In the genomic region with DNA sequence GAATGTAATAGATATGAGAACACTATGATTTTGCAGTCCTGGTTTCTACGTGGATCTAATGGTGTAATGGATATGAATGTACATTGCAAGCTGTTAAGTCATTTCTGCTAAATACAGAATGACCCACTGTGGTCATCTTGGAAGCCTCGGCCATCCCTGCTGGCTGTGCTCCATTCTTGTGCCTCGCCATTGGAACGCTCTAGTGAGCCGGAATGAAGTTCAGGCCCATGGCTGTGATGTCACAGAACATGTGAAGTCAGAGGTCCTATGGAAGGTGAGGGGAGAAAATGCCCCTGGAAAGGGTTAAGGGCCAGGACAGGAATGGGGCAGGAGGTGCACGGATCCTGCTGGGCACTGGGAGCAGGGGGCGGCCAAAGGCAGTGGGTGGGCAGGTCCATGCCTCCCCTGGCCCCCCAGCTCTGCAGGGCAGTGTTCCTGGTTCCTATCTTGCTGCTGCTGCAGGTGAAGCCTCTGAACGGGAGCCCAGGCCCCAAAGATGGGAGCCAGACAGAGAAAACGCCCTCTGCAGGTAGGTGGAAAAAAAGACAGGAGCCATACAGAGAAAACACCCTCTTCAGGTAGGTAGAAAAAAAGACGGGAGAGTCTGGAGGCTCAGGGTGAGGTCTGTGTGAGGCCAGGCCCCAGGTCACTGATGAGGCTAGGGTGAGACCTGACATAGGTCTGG, we compare ENCODE assay signal across 12 cellular contexts. TPM values are rescaled to one million over a fixed set of nuclear protein-coding genes. Genes with fewer than 3 reads are reported as not detected.
DNase-seq lines count a peak whose midpoint lies in the region; ATAC-seq and TF ChIP-seq lines count a peak whose summit lies in the region.
"Had no signal": no experiment of that assay in that cellular context is flagged by ENCODE, and none has a peak within 500 bp of the region (broad histone marks: within the 10 kb centered on the region; RNA-seq: fewer than 3 reads in every experiment).

A gene (plus strand): TSS at position 259 of the 685 bp plus-strand sequence. CDS start 138 bp downstream, at position 397.

- no peak within 1 kb of the TSS for H2AFZ ChIP-seq in MM.1S (ENCODE audit: low read length)

- intact Hi-C loops in cardiac septum (cut with DNase I) (no loop called here), heart left ventricle (cut with DNase I) (no loop called here), esophagus squamous epithelium (cut with DNase I) (no loop called here), thyroid gland (cut with DNase I) (no loop called here), right cardiac atrium (cut with DNase I) (no loop called here)

- H3F3A ChIP-seq in MM.1S (ENCODE audit: insufficient read depth, low read length): no peaks in the 10 kb centered on the region

- DNase-seq in cardiac septum (ENCODE audit: low spot score): peak; percentile 56
- no peak for DNase-seq in heart left ventricle
- no peak for DNase-seq in MM.1S
- DNase-seq in esophagus squamous epithelium (lab: John Stamatoyannopoulos, UW): no peak
- peak; percentile 12 to 15 for DNase-seq in thyroid gland
- no peak for DNase-seq in right cardiac atrium
- DNase-seq in RWPE1 (ENCODE audit: low spot score): no peak
- DNase-seq: CD4-positive, alpha-beta T cell; natural killer cell; NCI-H2171 treated with DMSO at 0.1 percent for 48 hours had no signal

- no peak within 1 kb of the TSS for H3K27ac ChIP-seq in heart left ventricle
- H3K27ac ChIP-seq in MM.1S (ENCODE audit: low read length): no peak within 1 kb of the TSS
- H3K27ac ChIP-seq in esophagus squamous epithelium: no peak within 1 kb of the TSS
- H3K27ac ChIP-seq in thyroid gland: no peak within 1 kb of the TSS
- H3K27ac ChIP-seq in right cardiac atrium (ENCODE audit: low read length): no peak within 1 kb of the TSS
- H3K27ac ChIP-seq in RWPE1: no peak within 1 kb of the TSS

- no peak within 1 kb of the TSS for H3K4me2 ChIP-seq in MM.1S (ENCODE audit: low read depth, low read length)

- CTCF ChIA-PET in RWPE1 (lab: Yijun Ruan, JAX): no interaction called here

- H3K4me1 ChIP-seq in heart left ventricle (peaks cover 0 to 7% (median 0%) of the 10 kb centered on the region in 12 donors), MM.1S (ENCODE audit: low read length) (no peaks in the 10 kb centered on the region), esophagus squamous epithelium (peaks cover 0 to 19% (median 4%) of the 10 kb centered on the region in 3 donors), thyroid gland (no peaks in the 10 kb centered on the region), right cardiac atrium (ENCODE audit: control insufficient read depth, insufficient read depth, low read length) (no peaks in the 10 kb centered on the region)

- ATAC-seq in heart left ventricle (no peak), GM18861 (IDR thresholded peaks at IDR 0.05; ENCODE audit: unreplicated experiment) (no peak), right cardiac atrium (no peak)
- ATAC-seq: natural killer cell had no signal

- no peaks in the 10 kb centered on the region for H3K9me2 ChIP-seq in MM.1S (replicated peaks; ENCODE audit: insufficient read depth, low read length)

- no peak within 1 kb of the TSS for H3K9ac ChIP-seq in MM.1S (ENCODE audit: low read length)

- no peak for TF ChIP-seq POLR2A in heart left ventricle (IDR thresholded peaks at IDR 0.05)
- no peak for TF ChIP-seq POLR2A in esophagus squamous epithelium (IDR thresholded peaks at IDR 0.05)
- no peak for TF ChIP-seq POLR2A in thyroid gland (IDR thresholded peaks at IDR 0.05)

- H3K36me3 ChIP-seq in heart left ventricle: no peaks in the 10 kb centered on the region
- no peaks in the 10 kb centered on the region for H3K36me3 ChIP-seq in MM.1S (replicated peaks; ENCODE audit: insufficient read depth, low read length)
- H3K36me3 ChIP-seq in esophagus squamous epithelium: no peaks in the 10 kb centered on the region
- no peaks in the 10 kb centered on the region for H3K36me3 ChIP-seq in thyroid gland

- WGBS in heart left ventricle, 4 donors: 71 to 82% (median 76%) methylated on average over 10 of the region's 10 CpGs
- WGBS in esophagus squamous epithelium, 2 donors: 61 to 73% methylated on average over 8 to 9 of the region's 10 CpGs
- WGBS in thyroid gland, 2 donors: 65 to 73% methylated on average over 10 of the region's 10 CpGs
- 68% methylated on average over 10 of the region's 10 CpGs for WGBS in right cardiac atrium

- no peaks in the 10 kb centered on the region for H3K79me2 ChIP-seq in MM.1S (ENCODE audit: low read length)

- H3K4me3 ChIP-seq in heart left ventricle: no peak within 1 kb of the TSS
- no peak within 1 kb of the TSS for H3K4me3 ChIP-seq in MM.1S (ENCODE audit: low read length)
- no peak within 1 kb of the TSS for H3K4me3 ChIP-seq in esophagus squamous epithelium
- no peak within 1 kb of the TSS for H3K4me3 ChIP-seq in thyroid gland (replicated peaks in 1 of 3)
- no peak within 1 kb of the TSS for H3K4me3 ChIP-seq in right cardiac atrium (ENCODE audit: low read length)

- no peaks in the 10 kb centered on the region for H4K20me1 ChIP-seq in MM.1S (ENCODE audit: insufficient read depth, low read length)

- POLR2A ChIA-PET in RWPE1 (lab: Yijun Ruan, JAX; ENCODE audit: low non-redundant PET): no interaction called here

- TF ChIP-seq CTCF in heart left ventricle (IDR thresholded peaks at IDR 0.05) (no peak), MM.1S (IDR thresholded peaks at IDR 0.05; ENCODE audit: low read length) (peak; percentile 47), esophagus squamous epithelium (IDR thresholded peaks at IDR 0.05) (peak in 5 of 6 experiments; percentile 18 to 48 (median 30)), thyroid gland (IDR thresholded peaks at IDR 0.05) (peak in 3 of 6 experiments; percentile 11 to 28 (median 17)), RWPE1 (conservative IDR thresholded peaks at IDR 0.05; ENCODE audit: low read depth) (no peak)

- H3K27me3 ChIP-seq in heart left ventricle (no peaks in the 10 kb centered on the region), MM.1S (replicated peaks; ENCODE audit: insufficient read depth, low read length) (no peaks in the 10 kb centered on the region), esophagus squamous epithelium (no peaks in the 10 kb centered on the region), thyroid gland (no peaks in the 10 kb centered on the region), right cardiac atrium (ENCODE audit: control insufficient read depth, insufficient read depth) (no peaks in the 10 kb centered on the region)

- H3K9me3 ChIP-seq in heart left ventricle (no peaks in the 10 kb centered on the region), MM.1S (replicated peaks; ENCODE audit: insufficient read depth, low read length) (no peaks in the 10 kb centered on the region), esophagus squamous epithelium (no peaks in the 10 kb centered on the region), thyroid gland (no peaks in the 10 kb centered on the region), right cardiac atrium (ENCODE audit: control insufficient read depth, low read length) (no peaks in the 10 kb centered on the region)

RNA-seq across cellular contexts. Expression of the gene that starts here (rescaled TPM):
- total RNA-seq in cardiac septum (not detected), heart left ventricle (not detected), esophagus squamous epithelium (not detected), thyroid gland (under 1 TPM in 1 of 4 donors, not detected in 3; 0.67 TPM), right cardiac atrium (not detected)
- polyA plus RNA-seq in heart left ventricle (not detected), right cardiac atrium (not detected)
- total RNA-seq: CD4-positive, alpha-beta T cell; fibroblast of villous mesenchyme; natural killer cell had no signal

Comparison
In these comparisons a context has a peak if more than half of its experiments do, and no peak if none do; other contexts are left out.
1. Peak in DNase-seq in cardiac septum; RNA of the gene not detected or under 1 TPM.
2. Peak in DNase-seq in thyroid gland; RNA of the gene not detected or under 1 TPM.
3. CTCF ChIP-seq: peak in MM.1S (single experiment) and esophagus squamous epithelium (5 of 6); none in heart left ventricle (0 of 12) and RWPE1 (single experiment).